1 cellular context compared by ENCODE assay signal in genomic region chr11:60131943-60132342, GRCh38.
TF ChIP-seq lines count a peak whose summit lies in the region.

No MANE protein-coding gene starts in this region.

TF ChIP-seq in K562, 482 proteins besides CTCF, POLR2A, EP300 and RAD21:
- TF ChIP-seq POLR2AphosphoS2 (IDR thresholded peaks at IDR 0.05; ENCODE audit: low read length) (no peak), TCF7L2 (IDR thresholded peaks at IDR 0.05; ENCODE audit: low read depth, low read length) (no peak), TFE3 (CRISPR knock-in tag; IDR thresholded peaks at IDR 0.05) (peak; percentile 66), ZNF146 (CRISPR knock-in tag; IDR thresholded peaks at IDR 0.05; ENCODE audit: unreplicated experiment) (no peak), RBM34 (IDR thresholded peaks at IDR 0.05; ENCODE audit: borderline replicate concordance, insufficient read depth, low read length) (no peak)
